19 cellular contexts compared by ENCODE assay signal in genomic region chr6:154426997-154427396, GRCh38.
DNase-seq lines count a peak whose midpoint lies in the region; ATAC-seq and TF ChIP-seq lines count a peak whose summit lies in the region.
"Had no signal": no experiment of that assay in that cellular context is flagged by ENCODE, and none has a peak within 500 bp of the region (broad histone marks: within the 10 kb centered on the region; RNA-seq: fewer than 3 reads in every experiment).

No MANE protein-coding gene starts in this region.

- 0 out of 2 replicates have a peak, but pooled peaks cover 1% of the 10 kb centered on the region for H3K79me2 ChIP-seq in H9 (ENCODE audit: insufficient read depth, low read length)

- no peaks in the 10 kb centered on the region for H3K79me1 ChIP-seq in H9 (ENCODE audit: insufficient read depth, low read depth, low read length, poor library complexity, severe bottlenecking)

- H3K27me3 ChIP-seq in H9 (ENCODE audit: insufficient read depth, low read length) (no peaks in the 10 kb centered on the region), adipocyte (replicated peaks; ENCODE audit: control insufficient read depth, insufficient read depth, low read length) (no peaks in the 10 kb centered on the region)
- H3K27me3 ChIP-seq: BLaER1 treated with 17β-estradiol and CSF1 and Interleukin-3, amounts not matched to agents 10 nM and 100 nM had no signal

- H3K27me3 Mint-ChIP-seq in H9 (ENCODE audit: low read depth) (no peaks in the 10 kb centered on the region; the same call in 1 of the 2 replicates), endothelial cell (ENCODE audit: unreplicated experiment) (no peaks in the 10 kb centered on the region), progenitor cell of endocrine pancreas (no peaks in the 10 kb centered on the region), glutamatergic neuron (ENCODE audit: unreplicated experiment) (no peaks in the 10 kb centered on the region)
- H3K27me3 Mint-ChIP-seq: B cell had no signal

- H3K4ac ChIP-seq in H9 (ENCODE audit: low read depth, low read length), result no peak overlapping the region

- no peak overlapping the region for H2BK20ac ChIP-seq in H9 (ENCODE audit: low read depth, low read length, poor library complexity, severe bottlenecking)

- H2BK15ac ChIP-seq in H9 (ENCODE audit: low read depth, low read length), result no peak overlapping the region

- H4K8ac ChIP-seq in H9 (replicated peaks; ENCODE audit: insufficient read length, low read depth, low read length), result no peak overlapping the region

- no peak overlapping the region for H4K5ac ChIP-seq in H9 (ENCODE audit: insufficient read length, low read depth, low read length)

- no peak for TF ChIP-seq CTCF in H9 (conservative IDR thresholded peaks at IDR 0.05)
- TF ChIP-seq CTCF in endothelial cell (IDR thresholded peaks at IDR 0.05; ENCODE audit: unreplicated experiment), result no peak
- TF ChIP-seq CTCF in progenitor cell of endocrine pancreas (IDR thresholded peaks at IDR 0.05; ENCODE audit: unreplicated experiment), result no peak
- no peak for TF ChIP-seq CTCF in glutamatergic neuron (IDR thresholded peaks at IDR 0.05; ENCODE audit: partially characterized antibody, unreplicated experiment)

- peak overlapping the region in 2 of 3 experiments; percentile 13 to 15; a peak in 2 of 7 replicates for H3K27ac Mint-ChIP-seq in H9
- peak overlapping the region; percentile 48 for H3K27ac Mint-ChIP-seq in endothelial cell (ENCODE audit: unreplicated experiment)
- peak overlapping the region; percentile 46 for H3K27ac Mint-ChIP-seq in progenitor cell of endocrine pancreas
- H3K27ac Mint-ChIP-seq in glutamatergic neuron (ENCODE audit: unreplicated experiment), result no peak overlapping the region
- H3K27ac Mint-ChIP-seq: B cell; CD8-positive, alpha-beta memory T cell had no signal

- no peak overlapping the region for H2AFZ ChIP-seq in H9 (ENCODE audit: low read length)

- H3K4me1 Mint-ChIP-seq in H9 (no peaks in the 10 kb centered on the region), endothelial cell (ENCODE audit: unreplicated experiment) (peaks cover 9% of the 10 kb centered on the region), progenitor cell of endocrine pancreas (ENCODE audit: low read depth) (peaks cover 25% of the 10 kb centered on the region), glutamatergic neuron (ENCODE audit: low read depth, unreplicated experiment) (no peaks in the 10 kb centered on the region)
- H3K4me1 Mint-ChIP-seq: B cell; CD8-positive, alpha-beta memory T cell had no signal

- no peak overlapping the region for H3K9ac ChIP-seq in H9 (ENCODE audit: extremely low read depth, insufficient read length, low read length)
- peak overlapping the region; percentile 28 for H3K9ac ChIP-seq in adipocyte (ENCODE audit: low read length)
- H3K9ac ChIP-seq: BLaER1 treated with 17β-estradiol and CSF1 and Interleukin-3, amounts not matched to agents 10 nM and 100 nM had no signal

- H2AK5ac ChIP-seq in H9 (ENCODE audit: insufficient read length, low read length), result no peak overlapping the region

- no peak overlapping the region for H3K27ac ChIP-seq in H9 (ENCODE audit: insufficient read length, low read depth, low read length)
- H3K27ac ChIP-seq: BLaER1 treated with 17β-estradiol and CSF1 and Interleukin-3, amounts not matched to agents 10 nM and 100 nM; HL-60 had no signal

- no peak overlapping the region for H2BK120ac ChIP-seq in H9 (ENCODE audit: low read depth, low read length, poor library complexity, severe bottlenecking)

- no CpG with 5 or more reads among the region's 1 CpG for WGBS in H9 (ENCODE audit: extremely low coverage, insufficient read length, low lambda C conversion rate)

- no peak overlapping the region for H4K91ac ChIP-seq in H9 (ENCODE audit: insufficient read length, low read depth, low read length)

- H3K4me1 ChIP-seq in H9 (ENCODE audit: insufficient read depth, low read length), result no peaks in the 10 kb centered on the region
- peaks cover 17% of the 10 kb centered on the region for H3K4me1 ChIP-seq in adipocyte (ENCODE audit: control insufficient read depth, insufficient read depth, low read length)

- no peak overlapping the region for H2BK5ac ChIP-seq in H9 (ENCODE audit: insufficient read length, low read length)

- no peak overlapping the region for H3K56ac ChIP-seq in H9 (ENCODE audit: insufficient read length, low read depth, low read length)

- peak overlapping the region; percentile 23 for H3K4me3 ChIP-seq in adipocyte (ENCODE audit: low read length)
- H3K4me3 ChIP-seq: BLaER1 treated with 17β-estradiol and CSF1 and Interleukin-3, amounts not matched to agents 10 nM and 100 nM; GM12878; HAP-1 had no signal

- H3T11ph ChIP-seq in H9 (ENCODE audit: low read length), result no peak overlapping the region

- ATAC-seq in HG03135 (IDR thresholded peaks at IDR 0.05; ENCODE audit: unreplicated experiment), result no peak
- ATAC-seq: GM12878 had no signal

- H3K9me3 Mint-ChIP-seq in H9, result peaks cover 3 to 6% of the 10 kb centered on the region in 2 experiments
- H3K9me3 Mint-ChIP-seq in endothelial cell (ENCODE audit: unreplicated experiment), result no peaks in the 10 kb centered on the region
- H3K9me3 Mint-ChIP-seq in progenitor cell of endocrine pancreas (ENCODE audit: low read depth), result peaks cover under 1% of the 10 kb centered on the region
- no peaks in the 10 kb centered on the region for H3K9me3 Mint-ChIP-seq in glutamatergic neuron (ENCODE audit: unreplicated experiment)

- H3K18ac ChIP-seq in H9 (ENCODE audit: insufficient read length, low read depth, low read length), result no peak overlapping the region

- H3K4me2 ChIP-seq in H9 (ENCODE audit: insufficient read depth, insufficient read length, low read length), result no peak overlapping the region
- H3K4me2 ChIP-seq: BLaER1 treated with 17β-estradiol and CSF1 and Interleukin-3, amounts not matched to agents 10 nM and 100 nM had no signal

- H4K20me1 ChIP-seq in H9 (ENCODE audit: control insufficient read depth, insufficient read depth, insufficient read length), result no peaks in the 10 kb centered on the region
- H4K20me1 ChIP-seq: BLaER1 treated with 17β-estradiol and CSF1 and Interleukin-3, amounts not matched to agents 10 nM and 100 nM had no signal

- DNase-seq in H9 (no peak), adipocyte (ENCODE audit: low read depth) (no peak), endothelial cell (ENCODE audit: low spot score) (no peak), progenitor cell of endocrine pancreas (ENCODE audit: low spot score, unreplicated experiment) (no peak), superior temporal gyrus (ENCODE audit: extremely low spot score) (no peak), glutamatergic neuron (no peak)
- DNase-seq: CD8-positive, alpha-beta memory T cell; COR-L47; DMS 273 treated with DMSO at 0.1 percent for 48 hours; DMS53; DND-41; EL; IMR-90 had no signal

- peaks cover 15% of the 10 kb centered on the region for H3K36me3 ChIP-seq in adipocyte (ENCODE audit: control insufficient read depth, insufficient read depth, low read length, severe bottlenecking)

- H3K9me3 ChIP-seq in H9 (ENCODE audit: control insufficient read depth, low read depth, low read length) (no peaks in the 10 kb centered on the region), adipocyte (ENCODE audit: control insufficient read depth, low read length) (no peaks in the 10 kb centered on the region)
- H3K9me3 ChIP-seq: HAP-1 had no signal

- no peaks in the 10 kb centered on the region for H3K23me2 ChIP-seq in H9 (ENCODE audit: insufficient read length, low read depth, low read length, poor library complexity, severe bottlenecking)

- H3K14ac ChIP-seq in H9 (ENCODE audit: insufficient read depth, low read length), result no peak overlapping the region

- H3K4me3 Mint-ChIP-seq in H9 (no peak overlapping the region), endothelial cell (ENCODE audit: unreplicated experiment) (no peak overlapping the region), progenitor cell of endocrine pancreas (ENCODE audit: low read depth) (no peak overlapping the region), glutamatergic neuron (ENCODE audit: unreplicated experiment) (no peak overlapping the region)
- H3K4me3 Mint-ChIP-seq: B cell; CD8-positive, alpha-beta memory T cell had no signal

- H2BK12ac ChIP-seq in H9 (ENCODE audit: insufficient read length, low read depth, low read length), result no peak overlapping the region

- H3K36me3 Mint-ChIP-seq in H9 (ENCODE audit: insufficient read depth in 1 of 3, low read depth in 3 of 3), result peaks cover 3 to 21% (median 6%) of the 10 kb centered on the region in 3 experiments; a peak in 5 of 7 replicates
- peaks cover 24% of the 10 kb centered on the region for H3K36me3 Mint-ChIP-seq in endothelial cell (ENCODE audit: low read depth, unreplicated experiment)
- peaks cover 28% of the 10 kb centered on the region for H3K36me3 Mint-ChIP-seq in progenitor cell of endocrine pancreas (ENCODE audit: insufficient read depth)
- H3K36me3 Mint-ChIP-seq in glutamatergic neuron (ENCODE audit: unreplicated experiment), result no peaks in the 10 kb centered on the region
- H3K36me3 Mint-ChIP-seq: CD8-positive, alpha-beta memory T cell had no signal

- H3K23ac ChIP-seq in H9 (ENCODE audit: insufficient read length, low read depth, low read length), result no peak overlapping the region
